Comparison of ENCODE assay signal across 5 cellular contexts in the genomic region with DNA sequence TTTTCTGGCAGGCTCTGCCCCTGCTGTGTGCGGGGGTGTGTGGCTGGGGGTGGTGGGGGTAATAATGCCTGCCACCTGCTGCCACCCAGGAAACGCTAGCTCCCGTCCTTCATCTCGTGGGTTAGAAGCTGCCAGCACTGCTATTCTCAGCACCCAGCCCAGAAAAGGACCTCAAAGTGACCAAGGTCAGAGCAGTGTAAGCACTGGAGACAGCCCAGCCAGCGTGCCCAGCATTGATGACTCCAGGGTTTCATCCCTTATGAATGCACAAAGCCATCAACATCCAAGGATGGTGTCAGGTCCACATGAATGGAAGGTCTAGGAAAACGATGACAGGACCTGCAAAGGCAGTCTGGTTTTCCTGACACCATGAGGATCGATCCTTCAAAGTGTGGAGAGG. TPM values are rescaled to one million over a fixed set of nuclear protein-coding genes. Genes with fewer than 3 reads are reported as not detected.
"Had no signal": no experiment of that assay in that cellular context is flagged by ENCODE, and none has a peak within 500 bp of the region (broad histone marks: within the 10 kb centered on the region; RNA-seq: fewer than 3 reads in every experiment).

No MANE protein-coding gene starts in this region.

RNA-seq across cellular contexts. Expression of a gene that starts 55.9 kb away (rescaled TPM):
- total RNA-seq: activated CD4-positive, alpha-beta memory T cell treated with anti-CD3 and anti-CD28 coated beads for 36 hours; activated CD4-positive, alpha-beta T cell treated with anti-CD3 and anti-CD28 coated beads, Interleukin-2, amount 10 ng/mL, durations not matched to agents 7 days and 5 days; activated naive CD4-positive, alpha-beta T cell treated with anti-CD3 and anti-CD28 coated beads, Interleukin-2, amount 50 U/mL, for 72 hours; astrocyte; MCF 10A had no signal
